Comparison of ENCODE assay signal across 10 cellular contexts in genomic region chr7:134480730-134481129, GRCh38. TPM values are rescaled to one million over a fixed set of nuclear protein-coding genes. Genes with fewer than 3 reads are reported as not detected.
DNase-seq lines count a peak whose midpoint lies in the region; ATAC-seq, FAIRE-seq and TF ChIP-seq lines count a peak whose summit lies in the region.
"Had no signal": no experiment of that assay in that cellular context is flagged by ENCODE, and none has a peak within 500 bp of the region (broad histone marks: within the 10 kb centered on the region; RNA-seq: fewer than 3 reads in every experiment).

No MANE protein-coding gene starts in this region.

- no peak overlapping the region for H2BK20ac ChIP-seq in H1 (ENCODE audit: low read length)

- no peak overlapping the region for H3K56ac ChIP-seq in H1 (replicated peaks; ENCODE audit: insufficient read length, low read depth, low read length)

- no peak overlapping the region for H2BK12ac ChIP-seq in H1 (ENCODE audit: low read depth, low read length)

- no peak for TF ChIP-seq EP300 in H1 (IDR thresholded peaks at IDR 0.05; ENCODE audit: borderline replicate concordance in 1 of 2, low read depth in 2 of 2, low read length in 2 of 2)

- no peaks in the 10 kb centered on the region for H3K23me2 ChIP-seq in H1 (ENCODE audit: low read depth, low read length)

- no peaks in the 10 kb centered on the region for H3K9me3 ChIP-seq in H1 (ENCODE audit: insufficient read depth in 2 of 2, low read depth in 1 of 2, low read length in 1 of 2)
- no peaks in the 10 kb centered on the region for H3K9me3 ChIP-seq in lung (ENCODE audit: control insufficient read depth in 2 of 2, insufficient read depth in 1 of 2, low read length in 1 of 2)

- H3K79me1 ChIP-seq in H1 (ENCODE audit: low read depth, low read length): no peaks in the 10 kb centered on the region

- no peak for TF ChIP-seq RAD21 in H1 (IDR thresholded peaks at IDR 0.05 in 1 of 2, conservative IDR thresholded peaks at IDR 0.05 in 1 of 2; ENCODE audit: low read depth in 2 of 2, low read length in 2 of 2)

- peaks cover 10% of the 10 kb centered on the region for H3K27me3 Mint-ChIP-seq in activated naive CD8-positive, alpha-beta T cell treated with anti-CD3 and anti-CD28 coated beads, Interleukin-2, amount 50 U/mL, for 24 hours

- H3K18ac ChIP-seq in H1 (ENCODE audit: extremely low read depth, low read length): no peak overlapping the region

- peak; percentile 31 for DNase-seq in DMS53 treated with DMSO at 0.1 percent for 48 hours (lab: John Stamatoyannopoulos, UW; ENCODE audit: unreplicated experiment)
- peak; percentile 47 for DNase-seq in NCI-H460 (ENCODE audit: extremely low read depth, low read depth)
- DNase-seq in H1 (ENCODE audit: low read depth in 1 of 2, low spot score in 2 of 2): no peak
- no peak for DNase-seq in lung (ENCODE audit: low spot score)
- DNase-seq in HEK293T (ENCODE audit: extremely low spot score): no peak
- DNase-seq in NCI-H82 (lab: John Stamatoyannopoulos, UW): no peak
- no peak for DNase-seq in activated CD8-positive, alpha-beta memory T cell treated with anti-CD3 and anti-CD28 coated beads for 24 hours
- DNase-seq in activated naive CD8-positive, alpha-beta T cell treated with anti-CD3 and anti-CD28 coated beads, Interleukin-2, amount 50 U/mL, for 24 hours: no peak
- DNase-seq: caudate nucleus had no signal

- H3K23ac ChIP-seq in H1 (ENCODE audit: insufficient read length): no peak overlapping the region

- H4K20me1 ChIP-seq in H1 (replicated peaks in 1 of 2; ENCODE audit: control insufficient read depth in 1 of 2, insufficient read depth in 2 of 2, low read length in 2 of 2): no peaks in the 10 kb centered on the region

- peak; percentile 59 for ATAC-seq in lung (ENCODE audit: insufficient read depth, low FRiP score)
- no peak for ATAC-seq in activated naive CD8-positive, alpha-beta T cell treated with anti-CD3 and anti-CD28 coated beads, Interleukin-2, amount 50 U/mL, for 24 hours

- H3K36me3 Mint-ChIP-seq in activated naive CD8-positive, alpha-beta T cell treated with anti-CD3 and anti-CD28 coated beads, Interleukin-2, amount 50 U/mL, for 24 hours (ENCODE audit: low read depth): no peaks in the 10 kb centered on the region
- H3K36me3 Mint-ChIP-seq: IgD-negative memory B cell had no signal

- POLR2A ChIA-PET in H1 (lab: Charles Lee; ENCODE audit: partially characterized antibody): interaction anchor here (1.1 to 1.6 kb wide), 3 partner anchors 10 to 23 kb away, joined by 3 to 4 read pairs (median 4); no protein-coding TSS in a partner anchor
- POLR2A ChIA-PET in HEK293T (lab: Yijun Ruan, JAX): interaction anchor here (1.5 to 2.4 kb wide), 2 partner anchors 20 to 23 kb away, joined by 3 to 14 read pairs; partner anchors contain the start of gene AKR1B1

- CTCF ChIA-PET in H1 (lab: Charles Lee; ENCODE audit: partially characterized antibody): interaction anchor here (0.6 to 4.6 kb wide), 13 partner anchors 10 to 268 kb away, joined by 3 to 24 read pairs (median 5); partner anchors contain the start of gene AKR1B1
- CTCF ChIA-PET in HEK293T (lab: Yijun Ruan, JAX): interaction anchor here (0.6 to 4.1 kb wide), 5 partner anchors 13 to 68 kb away, joined by 3 to 18 read pairs (median 4); partner anchors contain the start of gene AKR1B1

- no peak overlapping the region for H3K4ac ChIP-seq in H1 (replicated peaks; ENCODE audit: insufficient read length, low read depth, low read length)

- 48% methylated on average over 2 of the region's 2 CpGs; no CpG with 5 or more reads in 1 of the 2 experiments for WGBS in H1 (ENCODE audit: extremely low coverage in 1 of 2, insufficient coverage in 1 of 2, insufficient read length in 1 of 2, insufficient replicate concordance in 2 of 2, low coverage in 1 of 2, low lambda C conversion rate in 2 of 2, missing lambda C conversion rate in 1 of 2), 2 experiments
- whole genome bisulfite sequencing in lung, 2 donors: 39 to 42% methylated on average over 2 of the region's 2 CpGs

- H3K79me2 ChIP-seq in H1 (ENCODE audit: control insufficient read depth in 1 of 2, insufficient read depth in 2 of 2, low read length in 2 of 2): no peaks in the 10 kb centered on the region

- no peak overlapping the region for H4K5ac ChIP-seq in H1 (ENCODE audit: insufficient read length, low read depth, low read length)

- no peaks in the 10 kb centered on the region for H3K36me3 ChIP-seq in H1 (ENCODE audit: control insufficient read depth in 2 of 4, insufficient read depth in 4 of 4, low read length in 3 of 4)
- no peaks in the 10 kb centered on the region for H3K36me3 ChIP-seq in lung (ENCODE audit: control insufficient read depth in 2 of 2, insufficient read depth in 2 of 2, low read length in 2 of 2)

- H3K27me3 ChIP-seq in H1 (replicated peaks in 1 of 4; ENCODE audit: control insufficient read depth in 3 of 4, extremely low read depth in 1 of 4, insufficient read depth in 3 of 4, low read length in 3 of 4) (no peaks in the 10 kb centered on the region), lung (ENCODE audit: control insufficient read depth, insufficient read depth) (no peaks in the 10 kb centered on the region)

- no peak overlapping the region for H2BK15ac ChIP-seq in H1 (ENCODE audit: low read length)

- H3K9me3 Mint-ChIP-seq in activated naive CD8-positive, alpha-beta T cell treated with anti-CD3 and anti-CD28 coated beads, Interleukin-2, amount 50 U/mL, for 24 hours: no peaks in the 10 kb centered on the region

- peak; percentile 36 for FAIRE-seq in H1 (lab: Jason Lieb, UNC)

- no peak overlapping the region for H3K4me3 Mint-ChIP-seq in activated naive CD8-positive, alpha-beta T cell treated with anti-CD3 and anti-CD28 coated beads, Interleukin-2, amount 50 U/mL, for 24 hours
- H3K4me3 Mint-ChIP-seq: IgD-negative memory B cell had no signal

- no peaks in the 10 kb centered on the region for H3K4me1 ChIP-seq in H1 (replicated peaks in 1 of 4; ENCODE audit: control insufficient read depth in 3 of 4, insufficient read depth in 4 of 4, low read length in 3 of 4)
- H3K4me1 ChIP-seq in lung (ENCODE audit: control insufficient read depth in 2 of 2, insufficient read depth in 2 of 2, low read length in 2 of 2): no peaks in the 10 kb centered on the region

- H2AFZ ChIP-seq in H1 (ENCODE audit: low read length): no peak overlapping the region

- H3K4me1 Mint-ChIP-seq in activated naive CD8-positive, alpha-beta T cell treated with anti-CD3 and anti-CD28 coated beads, Interleukin-2, amount 50 U/mL, for 24 hours: no peaks in the 10 kb centered on the region
- H3K4me1 Mint-ChIP-seq: IgD-negative memory B cell had no signal

- H4K91ac ChIP-seq in H1 (replicated peaks; ENCODE audit: insufficient read length, low read length): no peak overlapping the region

- no peak overlapping the region for H4K8ac ChIP-seq in H1 (ENCODE audit: extremely low read depth, insufficient read depth, low read length)

- H2BK120ac ChIP-seq in H1 (replicated peaks; ENCODE audit: low read depth, low read length): no peak overlapping the region

- no peak overlapping the region for H2AK5ac ChIP-seq in H1 (ENCODE audit: low read depth, low read length)

- H3K9ac ChIP-seq in H1 (replicated peaks in 1 of 4; ENCODE audit: extremely low read depth in 1 of 4, low read depth in 3 of 4, low read length in 3 of 4): no peak overlapping the region

- no peak overlapping the region for H3K27ac ChIP-seq in H1 (ENCODE audit: low read depth, low read length)
- no peak overlapping the region for H3K27ac ChIP-seq in lung (ENCODE audit: low read depth in 1 of 2, low read length in 1 of 2)

- peak overlapping the region in 1 of 2 experiments; percentile 22; a peak in 1 of 4 replicates for H3K4me2 ChIP-seq in H1 (ENCODE audit: insufficient read depth in 1 of 2, low read depth in 2 of 2, low read length in 2 of 2)

- H3K27ac Mint-ChIP-seq in activated naive CD8-positive, alpha-beta T cell treated with anti-CD3 and anti-CD28 coated beads, Interleukin-2, amount 50 U/mL, for 24 hours: no peak overlapping the region
- H3K27ac Mint-ChIP-seq: IgD-negative memory B cell had no signal

- no peak for TF ChIP-seq POLR2A in H1 (IDR thresholded peaks at IDR 0.05; ENCODE audit: control extremely low read depth in 1 of 2, low read depth in 2 of 2, low read length in 2 of 2)

- no peak overlapping the region for H2BK5ac ChIP-seq in H1 (ENCODE audit: low read depth, low read length)

- no peak overlapping the region for H3K14ac ChIP-seq in H1 (ENCODE audit: insufficient read length)

- TF ChIP-seq CTCF in H1 (IDR thresholded peaks at IDR 0.05; ENCODE audit: control extremely low read depth in 1 of 3, insufficient read depth in 1 of 3, low read depth in 1 of 3, low read length in 3 of 3) (no peak), lung (IDR thresholded peaks at IDR 0.05; ENCODE audit: control extremely low read depth, extremely low read depth) (no peak)

- H3K4me3 ChIP-seq in H1 (ENCODE audit: extremely low read depth in 1 of 4, insufficient read depth in 2 of 4, low read depth in 3 of 4, low read length in 4 of 4) (no peak overlapping the region), lung (no peak overlapping the region)

RNA-seq across cellular contexts. Expression of gene AKR1B1, which starts 21.8 kb away (rescaled TPM):
- total RNA-seq in NCI-H460 (2014; rRNA removed; shearing (Covaris generic)): 168 and 178 TPM in 2 replicates
- 222 and 302 TPM in 2 replicates for polyA plus RNA-seq in NCI-H460 (2014; cell fraction: nucleus; rRNA removed)
- 189 and 195 TPM in 2 replicates for total RNA-seq in H1 (2021; fragmentation: NEBNext Ultra II Directional; extraction: Animal tissue kit (Norgen Biotek cat#: 25700))
- 215 and 273 TPM in 2 replicates for polyA plus RNA-seq in H1 (2011; rRNA removed)
- 257 TPM for polyA plus RNA-seq in H1 (2011; cell fraction: cytosol; rRNA removed)
- 214 TPM for polyA plus RNA-seq in H1 (2011; cell fraction: nucleus; rRNA removed)
- 196 to 244 TPM (median 233 TPM) in 4 replicates for polyA plus RNA-seq in H1 (2012, experiment 1 of 2)
- polyA plus RNA-seq in H1 (2012, experiment 2 of 2): 315 TPM
- 142 TPM for polyA plus RNA-seq in H1 (2013, experiment 1 of 2)
- 141 TPM for polyA plus RNA-seq in H1 (2013, experiment 2 of 2)
- polyA minus RNA-seq in H1 (2011; rRNA and poly(A)+ RNA removed): 152 and 157 TPM in 2 replicates
- 57.9 TPM for polyA minus RNA-seq in H1 (2011; cell fraction: cytosol; rRNA and poly(A)+ RNA removed)
- polyA minus RNA-seq in H1 (2011; cell fraction: nucleus; rRNA and poly(A)+ RNA removed): 85.7 TPM
- total RNA-seq in lung: 10 to 100 TPM; 27.0 to 76.0 TPM
- polyA plus RNA-seq in lung: 10 to 100 TPM; 41.2 to 51.7 TPM

RNA-seq across cellular contexts. Expression of gene AKR1B10, which starts 46.6 kb away (rescaled TPM):
- 1,538 and 1,680 TPM in 2 replicates for total RNA-seq in NCI-H460 (2014; rRNA removed; shearing (Covaris generic))
- polyA plus RNA-seq in NCI-H460 (2014; cell fraction: nucleus; rRNA removed): 853 and 1,007 TPM in 2 replicates
- total RNA-seq in H1 (2021; fragmentation: NEBNext Ultra II Directional; extraction: Animal tissue kit (Norgen Biotek cat#: 25700)): not detected in 2 replicates
- polyA plus RNA-seq in H1 (2011; rRNA removed): 0.03 TPM in 1 of 2 replicates, not detected in the other
- 0.05 TPM for polyA plus RNA-seq in H1 (2011; cell fraction: cytosol; rRNA removed)
- polyA plus RNA-seq in H1 (2011; cell fraction: nucleus; rRNA removed): not detected
- not detected in 4 replicates for polyA plus RNA-seq in H1 (2012, experiment 1 of 2)
- polyA plus RNA-seq in H1 (2012, experiment 2 of 2): not detected
- polyA plus RNA-seq in H1 (2013, experiment 1 of 2): not detected
- not detected for polyA plus RNA-seq in H1 (2013, experiment 2 of 2)
- not detected in 2 replicates for polyA minus RNA-seq in H1 (2011; rRNA and poly(A)+ RNA removed)
- polyA minus RNA-seq in H1 (2011; cell fraction: cytosol; rRNA and poly(A)+ RNA removed): not detected
- polyA minus RNA-seq in H1 (2011; cell fraction: nucleus; rRNA and poly(A)+ RNA removed): 1.1 TPM
- under 1 TPM in 1 of 2 donors, not detected in 1; 0.52 TPM for total RNA-seq in lung
- 1 to 10 TPM in 1 of 2 donors, under 1 TPM in 1; 0.26 to 1.7 TPM for polyA plus RNA-seq in lung
- polyA plus RNA-seq: IgD-negative memory B cell had no signal

Comparison
In these comparisons a context has a peak if more than half of its experiments do, and no peak if none do; other contexts are left out.
1. DNase-seq: peak in DMS53 treated with DMSO at 0.1 percent for 48 hours (single experiment) and NCI-H460 (single experiment); none in H1 (0 of 2), lung (single experiment), HEK293T (single experiment), NCI-H82 (single experiment), activated CD8-positive, alpha-beta memory T cell treated with anti-CD3 and anti-CD28 coated beads for 24 hours (single experiment) and activated naive CD8-positive, alpha-beta T cell treated with anti-CD3 and anti-CD28 coated beads, Interleukin-2, amount 50 U/mL, for 24 hours (single experiment).
2. RNA of gene AKR1B10, which starts 46.6 kb away (total RNA-seq): 1,538 to 1,680 TPM in NCI-H460; 0.52 TPM in lung and not detected in H1; every median in the first group is over 1,000 times any median in the second.